ENCODE assay signal across 13 cellular contexts in the genomic region with DNA sequence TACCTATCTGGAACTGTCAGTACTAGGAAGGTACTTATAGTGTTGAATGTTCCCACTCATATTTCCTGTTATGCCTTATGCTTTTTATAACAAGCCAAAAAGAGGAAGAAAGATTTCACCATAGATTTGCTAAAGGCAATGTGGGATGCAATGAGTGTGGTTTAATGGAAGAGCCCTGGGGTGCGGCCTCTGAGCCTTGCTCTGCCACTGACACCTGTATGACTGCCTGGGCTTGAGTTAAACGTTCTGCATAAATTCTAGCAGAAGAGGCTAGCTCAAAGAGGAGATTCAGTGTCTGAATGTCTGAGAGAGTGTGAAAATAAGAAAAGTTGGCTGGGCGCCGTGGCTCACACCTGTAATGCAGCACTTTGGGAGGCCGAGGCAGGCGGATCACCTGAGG.
A peak's percentile ranks its signal among the peaks of the same experiment; 100 is the strongest.
DNase-seq lines count a peak whose midpoint lies in the region; ATAC-seq, FAIRE-seq and TF ChIP-seq lines count a peak whose summit lies in the region.
"Had no signal": no experiment of that assay in that cellular context is flagged by ENCODE, and none has a peak within 500 bp of the region (broad histone marks: within the 10 kb centered on the region; RNA-seq: fewer than 3 reads in every experiment).

No MANE protein-coding gene starts in this region.

- TF ChIP-seq POLR2A in suprapubic skin (IDR thresholded peaks at IDR 0.05): no peak

- H3K36me3 ChIP-seq in suprapubic skin (no peaks in the 10 kb centered on the region), kidney (ENCODE audit: control insufficient read depth in 1 of 2, insufficient read depth in 2 of 2, low read length in 2 of 2) (no peaks in the 10 kb centered on the region)

- H3K27me3 ChIP-seq in suprapubic skin: no peaks in the 10 kb centered on the region

- FAIRE-seq in kidney (lab: Jason Lieb, UNC): no peak

- no peak for TF ChIP-seq CTCF in suprapubic skin (IDR thresholded peaks at IDR 0.05)
- no peak for TF ChIP-seq CTCF in kidney (IDR thresholded peaks at IDR 0.05; ENCODE audit: borderline replicate concordance, extremely low read depth, insufficient read depth)

- intact Hi-C loops in left ventricle myocardium superior (cut with micrococcal nuclease): no loop called here
- intact Hi-C loops in posterior vena cava (cut with DNase I): no loop called here
- intact Hi-C loops in kidney (cut with DNase I): no loop called here

- H3K4me3 ChIP-seq in suprapubic skin (no peak overlapping the region), kidney (ENCODE audit: low read length in 2 of 2) (no peak overlapping the region)

- peak overlapping the region; percentile 24 for H3K27ac ChIP-seq in suprapubic skin
- H3K27ac ChIP-seq in kidney (ENCODE audit: low read depth in 2 of 2, low read length in 2 of 2): peak overlapping the region in 1 of 2 donors; percentile 16

- WGBS in suprapubic skin: 53% methylated on average over 6 of the region's 6 CpGs

- H3K4me1 ChIP-seq in suprapubic skin: peaks cover 28% of the 10 kb centered on the region
- peaks cover 0 to 2% of the 10 kb centered on the region in 2 donors for H3K4me1 ChIP-seq in kidney (ENCODE audit: control insufficient read depth in 1 of 2, insufficient read depth in 1 of 2, low read depth in 1 of 2, low read length in 2 of 2)

- no peak overlapping the region for H3K9ac ChIP-seq in kidney (ENCODE audit: low read length in 2 of 2)

- TF ChIP-seq EP300 in suprapubic skin (IDR thresholded peaks at IDR 0.05): no peak

- ATAC-seq in left ventricle myocardium superior (peak; percentile 51), HG03565 (IDR thresholded peaks at IDR 0.05; ENCODE audit: unreplicated experiment) (no peak)

- no peaks in the 10 kb centered on the region for H3K9me3 ChIP-seq in suprapubic skin
- no peaks in the 10 kb centered on the region for H3K9me3 ChIP-seq in kidney (ENCODE audit: control insufficient read depth in 1 of 2, low read length in 2 of 2)

- DNase-seq in MV-4-11 (lab: John Stamatoyannopoulos, UW) (peak; percentile 89), UCSD-AML1 (lab: John Stamatoyannopoulos, UW; ENCODE audit: unreplicated experiment) (peak; percentile 26), left ventricle myocardium superior (no peak), suprapubic skin (ENCODE audit: low spot score in 2 of 2) (no peak), posterior vena cava (ENCODE audit: low spot score) (no peak), kidney (no peak)
- DNase-seq: activated CD8-positive, alpha-beta memory T cell treated with anti-CD3 and anti-CD28 coated beads for 24 hours; activated gamma-delta T cell; CD4-positive, CD25-positive, alpha-beta regulatory T cell; foreskin fibroblast; NCI-H524; stimulated activated CD4-positive, alpha-beta T cell treated with anti-CD3 and anti-CD28 coated beads, Interleukin-4, amount 100 ng/mL, for 1 hour had no signal

Comparison
In these comparisons a context has a peak if more than half of its experiments do, and no peak if none do; other contexts are left out.
1. DNase-seq: peak in MV-4-11 (single experiment) and UCSD-AML1 (single experiment); none in left ventricle myocardium superior (single experiment), suprapubic skin (0 of 2), posterior vena cava (single experiment) and kidney (single experiment).